Comparison of ENCODE assay signal across 1 cellular context in the genomic region with DNA sequence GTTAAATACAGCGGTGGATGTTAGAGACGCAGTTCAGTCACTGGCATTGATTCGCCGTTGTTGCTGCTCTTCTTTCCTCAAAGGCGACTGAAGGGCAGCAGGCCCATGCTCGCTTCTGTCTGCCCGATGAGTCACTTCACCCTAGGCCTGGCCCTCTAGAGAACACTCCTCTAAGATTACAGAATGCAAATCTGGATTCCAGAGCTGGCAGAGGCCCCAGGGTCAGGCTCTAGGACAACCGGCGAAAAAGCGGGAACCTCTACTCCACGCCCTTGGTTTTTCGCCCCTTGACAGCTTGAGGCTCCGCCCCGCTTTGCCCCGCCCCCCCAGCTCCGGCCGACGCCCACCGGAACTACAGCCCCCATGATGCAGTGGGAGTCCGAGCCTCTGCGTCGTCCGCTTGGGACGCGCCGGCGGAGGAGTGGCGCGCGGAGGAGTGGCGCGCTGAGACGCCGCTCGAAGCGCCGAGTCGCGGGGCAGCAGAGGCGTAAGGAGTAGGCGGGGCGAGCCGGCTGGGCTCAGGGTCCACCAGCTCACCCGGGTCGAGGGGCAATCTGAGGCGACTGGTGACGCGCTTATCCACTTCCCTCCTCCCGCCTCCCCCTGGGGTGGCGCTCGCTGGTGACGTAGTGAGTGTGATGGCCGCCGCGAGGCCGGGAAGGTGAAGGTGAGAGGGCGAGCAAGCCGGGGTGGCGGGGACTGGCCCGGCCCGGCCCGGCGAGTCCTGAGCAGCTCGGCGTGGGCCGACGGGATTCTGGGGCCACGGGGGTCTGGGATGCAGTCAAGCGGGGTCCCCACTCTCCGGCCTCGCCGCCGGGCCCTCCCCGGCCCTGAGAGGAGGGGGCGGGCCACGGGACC.
TF ChIP-seq lines count a peak whose summit lies in the region.

A gene (plus strand): TSS at position 627 of the 858 bp plus-strand sequence. CDS start 8,725 bp downstream, outside the sequence.

TF ChIP-seq in K562, 482 proteins besides CTCF, POLR2A, EP300 and RAD21 (continued from another document and continues in another):
- TF ChIP-seq, protein P1, sequence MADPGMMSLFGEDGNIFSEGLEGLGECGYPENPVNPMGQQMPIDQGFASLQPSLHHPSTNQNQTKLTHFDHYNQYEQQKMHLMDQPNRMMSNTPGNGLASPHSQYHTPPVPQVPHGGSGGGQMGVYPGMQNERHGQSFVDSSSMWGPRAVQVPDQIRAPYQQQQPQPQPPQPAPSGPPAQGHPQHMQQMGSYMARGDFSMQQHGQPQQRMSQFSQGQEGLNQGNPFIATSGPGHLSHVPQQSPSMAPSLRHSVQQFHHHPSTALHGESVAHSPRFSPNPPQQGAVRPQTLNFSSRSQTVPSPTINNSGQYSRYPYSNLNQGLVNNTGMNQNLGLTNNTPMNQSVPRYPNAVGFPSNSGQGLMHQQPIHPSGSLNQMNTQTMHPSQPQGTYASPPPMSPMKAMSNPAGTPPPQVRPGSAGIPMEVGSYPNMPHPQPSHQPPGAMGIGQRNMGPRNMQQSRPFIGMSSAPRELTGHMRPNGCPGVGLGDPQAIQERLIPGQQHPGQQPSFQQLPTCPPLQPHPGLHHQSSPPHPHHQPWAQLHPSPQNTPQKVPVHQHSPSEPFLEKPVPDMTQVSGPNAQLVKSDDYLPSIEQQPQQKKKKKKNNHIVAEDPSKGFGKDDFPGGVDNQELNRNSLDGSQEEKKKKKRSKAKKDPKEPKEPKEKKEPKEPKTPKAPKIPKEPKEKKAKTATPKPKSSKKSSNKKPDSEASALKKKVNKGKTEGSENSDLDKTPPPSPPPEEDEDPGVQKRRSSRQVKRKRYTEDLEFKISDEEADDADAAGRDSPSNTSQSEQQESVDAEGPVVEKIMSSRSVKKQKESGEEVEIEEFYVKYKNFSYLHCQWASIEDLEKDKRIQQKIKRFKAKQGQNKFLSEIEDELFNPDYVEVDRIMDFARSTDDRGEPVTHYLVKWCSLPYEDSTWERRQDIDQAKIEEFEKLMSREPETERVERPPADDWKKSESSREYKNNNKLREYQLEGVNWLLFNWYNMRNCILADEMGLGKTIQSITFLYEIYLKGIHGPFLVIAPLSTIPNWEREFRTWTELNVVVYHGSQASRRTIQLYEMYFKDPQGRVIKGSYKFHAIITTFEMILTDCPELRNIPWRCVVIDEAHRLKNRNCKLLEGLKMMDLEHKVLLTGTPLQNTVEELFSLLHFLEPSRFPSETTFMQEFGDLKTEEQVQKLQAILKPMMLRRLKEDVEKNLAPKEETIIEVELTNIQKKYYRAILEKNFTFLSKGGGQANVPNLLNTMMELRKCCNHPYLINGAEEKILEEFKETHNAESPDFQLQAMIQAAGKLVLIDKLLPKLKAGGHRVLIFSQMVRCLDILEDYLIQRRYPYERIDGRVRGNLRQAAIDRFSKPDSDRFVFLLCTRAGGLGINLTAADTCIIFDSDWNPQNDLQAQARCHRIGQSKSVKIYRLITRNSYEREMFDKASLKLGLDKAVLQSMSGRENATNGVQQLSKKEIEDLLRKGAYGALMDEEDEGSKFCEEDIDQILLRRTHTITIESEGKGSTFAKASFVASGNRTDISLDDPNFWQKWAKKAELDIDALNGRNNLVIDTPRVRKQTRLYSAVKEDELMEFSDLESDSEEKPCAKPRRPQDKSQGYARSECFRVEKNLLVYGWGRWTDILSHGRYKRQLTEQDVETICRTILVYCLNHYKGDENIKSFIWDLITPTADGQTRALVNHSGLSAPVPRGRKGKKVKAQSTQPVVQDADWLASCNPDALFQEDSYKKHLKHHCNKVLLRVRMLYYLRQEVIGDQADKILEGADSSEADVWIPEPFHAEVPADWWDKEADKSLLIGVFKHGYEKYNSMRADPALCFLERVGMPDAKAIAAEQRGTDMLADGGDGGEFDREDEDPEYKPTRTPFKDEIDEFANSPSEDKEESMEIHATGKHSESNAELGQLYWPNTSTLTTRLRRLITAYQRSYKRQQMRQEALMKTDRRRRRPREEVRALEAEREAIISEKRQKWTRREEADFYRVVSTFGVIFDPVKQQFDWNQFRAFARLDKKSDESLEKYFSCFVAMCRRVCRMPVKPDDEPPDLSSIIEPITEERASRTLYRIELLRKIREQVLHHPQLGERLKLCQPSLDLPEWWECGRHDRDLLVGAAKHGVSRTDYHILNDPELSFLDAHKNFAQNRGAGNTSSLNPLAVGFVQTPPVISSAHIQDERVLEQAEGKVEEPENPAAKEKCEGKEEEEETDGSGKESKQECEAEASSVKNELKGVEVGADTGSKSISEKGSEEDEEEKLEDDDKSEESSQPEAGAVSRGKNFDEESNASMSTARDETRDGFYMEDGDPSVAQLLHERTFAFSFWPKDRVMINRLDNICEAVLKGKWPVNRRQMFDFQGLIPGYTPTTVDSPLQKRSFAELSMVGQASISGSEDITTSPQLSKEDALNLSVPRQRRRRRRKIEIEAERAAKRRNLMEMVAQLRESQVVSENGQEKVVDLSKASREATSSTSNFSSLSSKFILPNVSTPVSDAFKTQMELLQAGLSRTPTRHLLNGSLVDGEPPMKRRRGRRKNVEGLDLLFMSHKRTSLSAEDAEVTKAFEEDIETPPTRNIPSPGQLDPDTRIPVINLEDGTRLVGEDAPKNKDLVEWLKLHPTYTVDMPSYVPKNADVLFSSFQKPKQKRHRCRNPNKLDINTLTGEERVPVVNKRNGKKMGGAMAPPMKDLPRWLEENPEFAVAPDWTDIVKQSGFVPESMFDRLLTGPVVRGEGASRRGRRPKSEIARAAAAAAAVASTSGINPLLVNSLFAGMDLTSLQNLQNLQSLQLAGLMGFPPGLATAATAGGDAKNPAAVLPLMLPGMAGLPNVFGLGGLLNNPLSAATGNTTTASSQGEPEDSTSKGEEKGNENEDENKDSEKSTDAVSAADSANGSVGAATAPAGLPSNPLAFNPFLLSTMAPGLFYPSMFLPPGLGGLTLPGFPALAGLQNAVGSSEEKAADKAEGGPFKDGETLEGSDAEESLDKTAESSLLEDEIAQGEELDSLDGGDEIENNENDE (IDR thresholded peaks at IDR 0.05; ENCODE audit: low read depth, low read length) = no peak
- TF ChIP-seq HCFC1 (IDR thresholded peaks at IDR 0.05; ENCODE audit: low read depth, low read length) (peak; percentile 96), XRCC5 (IDR thresholded peaks at IDR 0.05; ENCODE audit: low read depth, low read length) (no peak), CHD1 (IDR thresholded peaks at IDR 0.05; ENCODE audit: low read length) (peak; percentile 60), TAL1 (IDR thresholded peaks at IDR 0.05) (no peak), ESRRA (IDR thresholded peaks at IDR 0.05; ENCODE audit: borderline replicate concordance, low read depth) (peak; percentile 98), CC2D1A (IDR thresholded peaks at IDR 0.05) (no peak), ZNF551 (CRISPR knock-in tag; IDR thresholded peaks at IDR 0.05) (no peak), NRF1 (conservative IDR thresholded peaks at IDR 0.05 in 1 of 2, IDR thresholded peaks at IDR 0.05 in 1 of 2) (peak; percentile 85 to 88), ASH1L (IDR thresholded peaks at IDR 0.05; ENCODE audit: borderline replicate concordance, low read depth, partially characterized antibody) (no peak), CBX1 (IDR thresholded peaks at IDR 0.05; ENCODE audit: low read depth) (peak; percentile 76; the same call in 1 of the 2 replicates), CREM (IDR thresholded peaks at IDR 0.05; ENCODE audit: low read depth) (peak; percentile 99), HIVEP1 (CRISPR knock-in tag; IDR thresholded peaks at IDR 0.05) (no peak)
- TF ChIP-seq, protein P2, sequence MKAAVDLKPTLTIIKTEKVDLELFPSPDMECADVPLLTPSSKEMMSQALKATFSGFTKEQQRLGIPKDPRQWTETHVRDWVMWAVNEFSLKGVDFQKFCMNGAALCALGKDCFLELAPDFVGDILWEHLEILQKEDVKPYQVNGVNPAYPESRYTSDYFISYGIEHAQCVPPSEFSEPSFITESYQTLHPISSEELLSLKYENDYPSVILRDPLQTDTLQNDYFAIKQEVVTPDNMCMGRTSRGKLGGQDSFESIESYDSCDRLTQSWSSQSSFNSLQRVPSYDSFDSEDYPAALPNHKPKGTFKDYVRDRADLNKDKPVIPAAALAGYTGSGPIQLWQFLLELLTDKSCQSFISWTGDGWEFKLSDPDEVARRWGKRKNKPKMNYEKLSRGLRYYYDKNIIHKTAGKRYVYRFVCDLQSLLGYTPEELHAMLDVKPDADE (conservative IDR thresholded peaks at IDR 0.05; ENCODE audit: control insufficient read depth, low read depth, low read length) = peak; percentile 92
- TF ChIP-seq, protein P3, sequence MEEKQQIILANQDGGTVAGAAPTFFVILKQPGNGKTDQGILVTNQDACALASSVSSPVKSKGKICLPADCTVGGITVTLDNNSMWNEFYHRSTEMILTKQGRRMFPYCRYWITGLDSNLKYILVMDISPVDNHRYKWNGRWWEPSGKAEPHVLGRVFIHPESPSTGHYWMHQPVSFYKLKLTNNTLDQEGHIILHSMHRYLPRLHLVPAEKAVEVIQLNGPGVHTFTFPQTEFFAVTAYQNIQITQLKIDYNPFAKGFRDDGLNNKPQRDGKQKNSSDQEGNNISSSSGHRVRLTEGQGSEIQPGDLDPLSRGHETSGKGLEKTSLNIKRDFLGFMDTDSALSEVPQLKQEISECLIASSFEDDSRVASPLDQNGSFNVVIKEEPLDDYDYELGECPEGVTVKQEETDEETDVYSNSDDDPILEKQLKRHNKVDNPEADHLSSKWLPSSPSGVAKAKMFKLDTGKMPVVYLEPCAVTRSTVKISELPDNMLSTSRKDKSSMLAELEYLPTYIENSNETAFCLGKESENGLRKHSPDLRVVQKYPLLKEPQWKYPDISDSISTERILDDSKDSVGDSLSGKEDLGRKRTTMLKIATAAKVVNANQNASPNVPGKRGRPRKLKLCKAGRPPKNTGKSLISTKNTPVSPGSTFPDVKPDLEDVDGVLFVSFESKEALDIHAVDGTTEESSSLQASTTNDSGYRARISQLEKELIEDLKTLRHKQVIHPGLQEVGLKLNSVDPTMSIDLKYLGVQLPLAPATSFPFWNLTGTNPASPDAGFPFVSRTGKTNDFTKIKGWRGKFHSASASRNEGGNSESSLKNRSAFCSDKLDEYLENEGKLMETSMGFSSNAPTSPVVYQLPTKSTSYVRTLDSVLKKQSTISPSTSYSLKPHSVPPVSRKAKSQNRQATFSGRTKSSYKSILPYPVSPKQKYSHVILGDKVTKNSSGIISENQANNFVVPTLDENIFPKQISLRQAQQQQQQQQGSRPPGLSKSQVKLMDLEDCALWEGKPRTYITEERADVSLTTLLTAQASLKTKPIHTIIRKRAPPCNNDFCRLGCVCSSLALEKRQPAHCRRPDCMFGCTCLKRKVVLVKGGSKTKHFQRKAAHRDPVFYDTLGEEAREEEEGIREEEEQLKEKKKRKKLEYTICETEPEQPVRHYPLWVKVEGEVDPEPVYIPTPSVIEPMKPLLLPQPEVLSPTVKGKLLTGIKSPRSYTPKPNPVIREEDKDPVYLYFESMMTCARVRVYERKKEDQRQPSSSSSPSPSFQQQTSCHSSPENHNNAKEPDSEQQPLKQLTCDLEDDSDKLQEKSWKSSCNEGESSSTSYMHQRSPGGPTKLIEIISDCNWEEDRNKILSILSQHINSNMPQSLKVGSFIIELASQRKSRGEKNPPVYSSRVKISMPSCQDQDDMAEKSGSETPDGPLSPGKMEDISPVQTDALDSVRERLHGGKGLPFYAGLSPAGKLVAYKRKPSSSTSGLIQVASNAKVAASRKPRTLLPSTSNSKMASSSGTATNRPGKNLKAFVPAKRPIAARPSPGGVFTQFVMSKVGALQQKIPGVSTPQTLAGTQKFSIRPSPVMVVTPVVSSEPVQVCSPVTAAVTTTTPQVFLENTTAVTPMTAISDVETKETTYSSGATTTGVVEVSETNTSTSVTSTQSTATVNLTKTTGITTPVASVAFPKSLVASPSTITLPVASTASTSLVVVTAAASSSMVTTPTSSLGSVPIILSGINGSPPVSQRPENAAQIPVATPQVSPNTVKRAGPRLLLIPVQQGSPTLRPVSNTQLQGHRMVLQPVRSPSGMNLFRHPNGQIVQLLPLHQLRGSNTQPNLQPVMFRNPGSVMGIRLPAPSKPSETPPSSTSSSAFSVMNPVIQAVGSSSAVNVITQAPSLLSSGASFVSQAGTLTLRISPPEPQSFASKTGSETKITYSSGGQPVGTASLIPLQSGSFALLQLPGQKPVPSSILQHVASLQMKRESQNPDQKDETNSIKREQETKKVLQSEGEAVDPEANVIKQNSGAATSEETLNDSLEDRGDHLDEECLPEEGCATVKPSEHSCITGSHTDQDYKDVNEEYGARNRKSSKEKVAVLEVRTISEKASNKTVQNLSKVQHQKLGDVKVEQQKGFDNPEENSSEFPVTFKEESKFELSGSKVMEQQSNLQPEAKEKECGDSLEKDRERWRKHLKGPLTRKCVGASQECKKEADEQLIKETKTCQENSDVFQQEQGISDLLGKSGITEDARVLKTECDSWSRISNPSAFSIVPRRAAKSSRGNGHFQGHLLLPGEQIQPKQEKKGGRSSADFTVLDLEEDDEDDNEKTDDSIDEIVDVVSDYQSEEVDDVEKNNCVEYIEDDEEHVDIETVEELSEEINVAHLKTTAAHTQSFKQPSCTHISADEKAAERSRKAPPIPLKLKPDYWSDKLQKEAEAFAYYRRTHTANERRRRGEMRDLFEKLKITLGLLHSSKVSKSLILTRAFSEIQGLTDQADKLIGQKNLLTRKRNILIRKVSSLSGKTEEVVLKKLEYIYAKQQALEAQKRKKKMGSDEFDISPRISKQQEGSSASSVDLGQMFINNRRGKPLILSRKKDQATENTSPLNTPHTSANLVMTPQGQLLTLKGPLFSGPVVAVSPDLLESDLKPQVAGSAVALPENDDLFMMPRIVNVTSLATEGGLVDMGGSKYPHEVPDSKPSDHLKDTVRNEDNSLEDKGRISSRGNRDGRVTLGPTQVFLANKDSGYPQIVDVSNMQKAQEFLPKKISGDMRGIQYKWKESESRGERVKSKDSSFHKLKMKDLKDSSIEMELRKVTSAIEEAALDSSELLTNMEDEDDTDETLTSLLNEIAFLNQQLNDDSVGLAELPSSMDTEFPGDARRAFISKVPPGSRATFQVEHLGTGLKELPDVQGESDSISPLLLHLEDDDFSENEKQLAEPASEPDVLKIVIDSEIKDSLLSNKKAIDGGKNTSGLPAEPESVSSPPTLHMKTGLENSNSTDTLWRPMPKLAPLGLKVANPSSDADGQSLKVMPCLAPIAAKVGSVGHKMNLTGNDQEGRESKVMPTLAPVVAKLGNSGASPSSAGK (IDR thresholded peaks at IDR 0.05) = peak; percentile 63
- TF ChIP-seq, protein P4, sequence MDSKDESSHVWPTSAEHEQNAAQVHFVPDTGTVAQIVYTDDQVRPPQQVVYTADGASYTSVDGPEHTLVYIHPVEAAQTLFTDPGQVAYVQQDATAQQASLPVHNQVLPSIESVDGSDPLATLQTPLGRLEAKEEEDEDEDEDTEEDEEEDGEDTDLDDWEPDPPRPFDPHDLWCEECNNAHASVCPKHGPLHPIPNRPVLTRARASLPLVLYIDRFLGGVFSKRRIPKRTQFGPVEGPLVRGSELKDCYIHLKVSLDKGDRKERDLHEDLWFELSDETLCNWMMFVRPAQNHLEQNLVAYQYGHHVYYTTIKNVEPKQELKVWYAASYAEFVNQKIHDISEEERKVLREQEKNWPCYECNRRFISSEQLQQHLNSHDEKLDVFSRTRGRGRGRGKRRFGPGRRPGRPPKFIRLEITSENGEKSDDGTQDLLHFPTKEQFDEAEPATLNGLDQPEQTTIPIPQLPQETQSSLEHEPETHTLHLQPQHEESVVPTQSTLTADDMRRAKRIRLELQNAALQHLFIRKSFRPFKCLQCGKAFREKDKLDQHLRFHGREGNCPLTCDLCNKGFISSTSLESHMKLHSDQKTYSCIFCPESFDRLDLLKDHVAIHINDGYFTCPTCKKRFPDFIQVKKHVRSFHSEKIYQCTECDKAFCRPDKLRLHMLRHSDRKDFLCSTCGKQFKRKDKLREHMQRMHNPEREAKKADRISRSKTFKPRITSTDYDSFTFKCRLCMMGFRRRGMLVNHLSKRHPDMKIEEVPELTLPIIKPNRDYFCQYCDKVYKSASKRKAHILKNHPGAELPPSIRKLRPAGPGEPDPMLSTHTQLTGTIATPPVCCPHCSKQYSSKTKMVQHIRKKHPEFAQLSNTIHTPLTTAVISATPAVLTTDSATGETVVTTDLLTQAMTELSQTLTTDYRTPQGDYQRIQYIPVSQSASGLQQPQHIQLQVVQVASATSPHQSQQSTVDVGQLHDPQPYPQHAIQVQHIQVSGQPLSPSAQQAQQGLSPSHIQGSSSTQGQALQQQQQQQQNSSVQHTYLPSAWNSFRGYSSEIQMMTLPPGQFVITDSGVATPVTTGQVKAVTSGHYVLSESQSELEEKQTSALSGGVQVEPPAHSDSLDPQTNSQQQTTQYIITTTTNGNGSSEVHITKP (IDR thresholded peaks at IDR 0.05; ENCODE audit: partially characterized antibody) = no peak
